8 cellular contexts compared by ENCODE assay signal in the genomic region with DNA sequence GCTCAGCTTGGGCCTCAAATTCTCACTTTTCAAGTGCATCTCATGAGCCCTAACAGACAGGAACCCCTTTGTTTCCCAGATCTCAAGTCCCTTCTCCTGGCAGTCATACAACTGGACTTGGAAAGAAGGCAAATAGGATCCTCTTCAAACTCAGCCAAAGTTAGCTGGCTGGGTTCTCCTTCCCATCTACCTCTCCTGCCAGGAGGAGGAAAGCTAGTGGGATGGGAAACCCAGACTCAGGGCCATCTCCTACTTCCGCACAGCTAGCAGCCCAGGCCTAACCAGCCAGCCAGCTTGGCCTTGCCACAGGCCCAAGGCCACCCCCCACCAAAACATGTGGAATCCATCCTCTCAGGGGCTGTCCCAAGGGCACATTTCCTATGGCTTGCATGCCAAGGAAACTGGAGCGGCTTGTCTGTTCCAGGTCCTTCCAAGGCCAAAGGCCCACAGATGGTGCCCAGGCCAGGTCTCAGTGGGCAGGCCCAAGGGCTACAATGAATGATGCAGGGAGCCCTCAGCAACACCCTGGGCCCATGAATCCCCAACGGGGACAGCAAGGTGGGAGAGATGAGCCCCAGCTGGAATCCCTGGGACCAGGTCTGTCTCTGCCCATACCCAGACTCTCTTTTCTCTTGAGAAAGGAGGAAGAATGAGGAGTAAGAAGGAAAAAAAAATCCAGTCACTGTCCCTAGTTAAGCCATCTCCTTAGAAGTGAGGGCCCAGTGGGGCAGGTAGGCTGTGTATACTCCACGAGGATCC. TPM values are rescaled to one million over a fixed set of nuclear protein-coding genes. Genes with fewer than 3 reads are reported as not detected.
DNase-seq lines count a peak whose midpoint lies in the region; ATAC-seq, FAIRE-seq and TF ChIP-seq lines count a peak whose summit lies in the region.

No MANE protein-coding gene starts in this region.

- intact Hi-C loops in psoas muscle (cut with DNase I) = no loop called here

- peak overlapping the region; percentile 80 for H3K27ac ChIP-seq in psoas muscle

- no peak for TF ChIP-seq POLR2A in erythroblast (IDR thresholded peaks at IDR 0.05; ENCODE audit: low read length)
- TF ChIP-seq POLR2A in GM12891 (IDR thresholded peaks at IDR 0.05; ENCODE audit: low read depth, low read length) = no peak

- H3K9me3 ChIP-seq in T-helper 17 cell (ENCODE audit: control insufficient read depth, low read length, poor library complexity, severe bottlenecking) (no peaks in the 10 kb centered on the region), psoas muscle (no peaks in the 10 kb centered on the region)

- H3K4me1 Mint-ChIP-seq in T-helper 17 cell = peaks cover 36% of the 10 kb centered on the region

- WGBS in psoas muscle, 3 donors = 17 to 38% (median 19%) methylated on average over 4 of the region's 4 CpGs

- peaks cover 2 to 15% of the 10 kb centered on the region in 2 donors for H3K36me3 ChIP-seq in psoas muscle (ENCODE audit: insufficient read depth in 1 of 2, low read depth in 1 of 2)

- peak overlapping the region; percentile 92 for H3K4me3 ChIP-seq in fibroblast of the aortic adventitia (ENCODE audit: low read depth, low read length)
- peak overlapping the region; percentile 83 for H3K4me3 ChIP-seq in psoas muscle

- H3K36me3 Mint-ChIP-seq in T-helper 17 cell (ENCODE audit: low read depth) = no peaks in the 10 kb centered on the region

- no peaks in the 10 kb centered on the region for H3K27me3 Mint-ChIP-seq in T-helper 17 cell

- ATAC-seq in T-helper 17 cell (no peak), psoas muscle (no peak)

- TF ChIP-seq CTCF in fibroblast of the aortic adventitia (IDR thresholded peaks at IDR 0.05; ENCODE audit: insufficient read depth, low read length) (no peak), psoas muscle (IDR thresholded peaks at IDR 0.05) (no peak)

- DNase-seq in GM04504 (ENCODE audit: low read depth) = peak; percentile 38
- DNase-seq in T-helper 17 cell = no peak
- peak; percentile 46 for DNase-seq in fibroblast of the aortic adventitia (ENCODE audit: low read depth)
- DNase-seq in psoas muscle = peak; percentile 60 to 67
- no peak for DNase-seq in HuH-7.5 (ENCODE audit: low spot score)
- DNase-seq in NOMO-1 treated with DMSO at 0.1 percent for 48 hours (lab: John Stamatoyannopoulos, UW; ENCODE audit: unreplicated experiment) = no peak
- no peak for DNase-seq in erythroblast (lab: John Stamatoyannopoulos, UW)
- no peak for DNase-seq in GM12891 (ENCODE audit: insufficient read length, low spot score)

- peak overlapping the region; percentile 95 for H3K27ac Mint-ChIP-seq in T-helper 17 cell

- peaks cover 54% of the 10 kb centered on the region for H3K4me1 ChIP-seq in psoas muscle

- H3K4me3 Mint-ChIP-seq in T-helper 17 cell = peak overlapping the region; percentile 94

- FAIRE-seq in GM12891 (lab: Jason Lieb, UNC) = no peak

- no peaks in the 10 kb centered on the region for H3K27me3 ChIP-seq in psoas muscle (ENCODE audit: insufficient read depth in 3 of 3, low read length in 2 of 3)

TF ChIP-seq in GM12891, 5 proteins besides CTCF, POLR2A, EP300 and RAD21:
- TF ChIP-seq PAX5 (IDR thresholded peaks at IDR 0.05; ENCODE audit: insufficient read depth, low read length, severe bottlenecking) (no peak), SPI1 (IDR thresholded peaks at IDR 0.05; ENCODE audit: low read depth, low read length) (no peak), POLR2AphosphoS5 (IDR thresholded peaks at IDR 0.05; ENCODE audit: low read depth, low read length) (no peak), TAF1 (IDR thresholded peaks at IDR 0.05; ENCODE audit: low read depth, low read length) (no peak), POU2F2 (IDR thresholded peaks at IDR 0.05; ENCODE audit: low read depth, low read length) (no peak)

RNA-seq across cellular contexts. Expression of a gene that starts 1.7 kb away (rescaled TPM):
- total RNA-seq in T-helper 17 cell (100 to 1,000 TPM in 1 of 2 donors, 10 to 100 TPM in 1; 95.3 to 106 TPM), fibroblast of the aortic adventitia (ENCODE audit: low replicate concordance) (33.9 and 50.1 TPM in 2 replicates), psoas muscle (10 to 100 TPM in 3 of 4 donors, 1 to 10 TPM in 1; 9.4 to 26.9 (median 18.4) TPM)
- polyA plus RNA-seq in psoas muscle = 10 to 100 TPM; 12.1 to 15.4 (median 14.7) TPM
- 56.0 TPM for polyA plus RNA-seq in GM12891 (2012; ENCODE audit: low read depth, missing spikeins)

RNA-seq across cellular contexts. Expression of a gene that starts 13.3 kb away (rescaled TPM):
- total RNA-seq in T-helper 17 cell (10 to 100 TPM; 44.2 to 54.3 TPM), fibroblast of the aortic adventitia (ENCODE audit: low replicate concordance) (39.8 and 80.7 TPM in 2 replicates), psoas muscle (10 to 100 TPM; 20.1 to 26.2 (median 24.8) TPM)
- polyA plus RNA-seq in psoas muscle = 10 to 100 TPM; 14.4 to 41.9 (median 41.0) TPM
- polyA plus RNA-seq in GM12891 (2012; ENCODE audit: low read depth, missing spikeins) = 27.1 TPM

RNA-seq across cellular contexts. Expression of a gene that starts 13.5 kb away (rescaled TPM):
- 10 to 100 TPM; 83.5 to 92.2 TPM for total RNA-seq in T-helper 17 cell
- 60.9 and 68.2 TPM in 2 replicates for total RNA-seq in fibroblast of the aortic adventitia (ENCODE audit: low replicate concordance)
- 100 to 1,000 TPM; 147 to 224 (median 176) TPM for total RNA-seq in psoas muscle
- 100 to 1,000 TPM; 269 to 380 (median 341) TPM for polyA plus RNA-seq in psoas muscle
- 125 TPM for polyA plus RNA-seq in GM12891 (2012; ENCODE audit: low read depth, missing spikeins)

RNA-seq across cellular contexts. Expression of a gene that starts 32.7 kb away (rescaled TPM):
- total RNA-seq in T-helper 17 cell = 1 to 10 TPM; 3.6 to 4.0 TPM
- not detected in 2 replicates for total RNA-seq in fibroblast of the aortic adventitia (ENCODE audit: low replicate concordance)
- not detected for total RNA-seq in psoas muscle
- not detected for polyA plus RNA-seq in psoas muscle
- not detected for polyA plus RNA-seq in GM12891 (2012; ENCODE audit: low read depth, missing spikeins)

RNA-seq across cellular contexts. Expression of a gene that starts 41.0 kb away (rescaled TPM):
- total RNA-seq in T-helper 17 cell = not detected
- total RNA-seq in fibroblast of the aortic adventitia (ENCODE audit: low replicate concordance) = not detected in 2 replicates
- total RNA-seq in psoas muscle = not detected
- polyA plus RNA-seq in psoas muscle = not detected
- polyA plus RNA-seq in GM12891 (2012; ENCODE audit: low read depth, missing spikeins) = not detected

Comparison
In these comparisons a context has a peak if more than half of its experiments do, and no peak if none do; other contexts are left out.
1. DNase-seq: peak in GM04504 (single experiment), fibroblast of the aortic adventitia (single experiment) and psoas muscle (2 of 2); none in T-helper 17 cell (0 of 3), HuH-7.5 (single experiment), NOMO-1 treated with DMSO at 0.1 percent for 48 hours (single experiment), erythroblast (0 of 2) and GM12891 (single experiment).